Comparison of ENCODE assay signal across 15 cellular contexts in genomic region chr5:80935811-80936385, GRCh38. TPM values are rescaled to one million over a fixed set of nuclear protein-coding genes. Genes with fewer than 3 reads are reported as not detected.
DNase-seq lines count a peak whose midpoint lies in the region; ATAC-seq and TF ChIP-seq lines count a peak whose summit lies in the region.
"Had no signal": no experiment of that assay in that cellular context is flagged by ENCODE, and none has a peak within 500 bp of the region (broad histone marks: within the 10 kb centered on the region; RNA-seq: fewer than 3 reads in every experiment).

No MANE protein-coding gene starts in this region.

- no peaks in the 10 kb centered on the region for H3K79me2 ChIP-seq in neural progenitor cell (ENCODE audit: low read depth)

- no peak overlapping the region for H3K4me2 ChIP-seq in neural progenitor cell

- no peaks in the 10 kb centered on the region for H3K9me3 ChIP-seq in neural progenitor cell (ENCODE audit: low read depth)
- H3K9me3 ChIP-seq: MG63, tibial artery had no signal

- no peaks in the 10 kb centered on the region for H3K27me3 Mint-ChIP-seq in neural progenitor cell (ENCODE audit: insufficient read depth, low read depth)
- H3K27me3 Mint-ChIP-seq in activated CD8-positive, alpha-beta memory T cell treated with anti-CD3 and anti-CD28 coated beads, Interleukin-2, amount 10 ng/mL, durations not matched to agents 7 days and 5 days: no peaks in the 10 kb centered on the region
- H3K27me3 Mint-ChIP-seq: T-helper 17 cell had no signal

- peaks cover 3% of the 10 kb centered on the region for H3K4me1 Mint-ChIP-seq in neural progenitor cell
- peaks cover 7% of the 10 kb centered on the region for H3K4me1 Mint-ChIP-seq in activated CD8-positive, alpha-beta memory T cell treated with anti-CD3 and anti-CD28 coated beads, Interleukin-2, amount 10 ng/mL, durations not matched to agents 7 days and 5 days

- H4K20me1 ChIP-seq in neural progenitor cell (ENCODE audit: low read depth): no peaks in the 10 kb centered on the region

- no peak for TF ChIP-seq EP300 in Ishikawa (IDR thresholded peaks at IDR 0.05; ENCODE audit: borderline replicate concordance)

- H3K27ac ChIP-seq in neural progenitor cell: no peak overlapping the region
- H3K27ac ChIP-seq: tibial artery had no signal

- H3K9ac ChIP-seq in neural progenitor cell: no peak overlapping the region

- no peaks in the 10 kb centered on the region for H3K4me1 ChIP-seq in neural progenitor cell
- H3K4me1 ChIP-seq: tibial artery had no signal

- H3F3A ChIP-seq in neural progenitor cell (ENCODE audit: low read depth): no peaks in the 10 kb centered on the region

- no peaks in the 10 kb centered on the region for H3K36me3 ChIP-seq in neural progenitor cell
- H3K36me3 ChIP-seq: MG63, tibial artery had no signal

- DNase-seq in NCI-H748 (lab: John Stamatoyannopoulos, UW; ENCODE audit: unreplicated experiment) (peak; percentile 8), NCI-H748 treated with DMSO at 0.1 percent for 48 hours (lab: John Stamatoyannopoulos, UW) (no peak), dermis microvascular lymphatic vessel endothelial cell (ENCODE audit: low read depth in 2 of 2) (peak; percentile 60 to 69), neural progenitor cell (ENCODE audit: low spot score) (no peak), germinal center (ENCODE audit: low spot score) (no peak)
- DNase-seq in stimulated activated CD4-positive, alpha-beta T cell treated with anti-CD3 and anti-CD28 coated beads, Interleukin-2, amount 100 ng/mL, for 24 hours: no peak
- DNase-seq in activated CD8-positive, alpha-beta memory T cell treated with anti-CD3 and anti-CD28 coated beads, Interleukin-2, amount 10 ng/mL, durations not matched to agents 7 days and 5 days: no peak
- DNase-seq: activated effector memory CD4-positive, alpha-beta T cell treated with Interleukin-2 at 50 U/mL for 16 hours; MG63; NCI-H2171 treated with DMSO at 0.1 percent for 48 hours; occipital lobe; T-helper 17 cell; tibial artery had no signal

- no peak overlapping the region for H3K4me3 Mint-ChIP-seq in neural progenitor cell
- no peak overlapping the region for H3K4me3 Mint-ChIP-seq in activated CD8-positive, alpha-beta memory T cell treated with anti-CD3 and anti-CD28 coated beads, Interleukin-2, amount 10 ng/mL, durations not matched to agents 7 days and 5 days
- H3K4me3 Mint-ChIP-seq: brain, T-helper 17 cell had no signal

- H3K9me3 Mint-ChIP-seq in neural progenitor cell: no peaks in the 10 kb centered on the region
- H3K9me3 Mint-ChIP-seq in activated CD8-positive, alpha-beta memory T cell treated with anti-CD3 and anti-CD28 coated beads, Interleukin-2, amount 10 ng/mL, durations not matched to agents 7 days and 5 days (ENCODE audit: low read depth): no peaks in the 10 kb centered on the region

- no peak overlapping the region for H3K27ac Mint-ChIP-seq in neural progenitor cell
- no peak overlapping the region for H3K27ac Mint-ChIP-seq in activated CD8-positive, alpha-beta memory T cell treated with anti-CD3 and anti-CD28 coated beads, Interleukin-2, amount 10 ng/mL, durations not matched to agents 7 days and 5 days
- H3K27ac Mint-ChIP-seq: brain, T-helper 17 cell had no signal

- H3K36me3 Mint-ChIP-seq in neural progenitor cell: no peaks in the 10 kb centered on the region
- H3K36me3 Mint-ChIP-seq in activated CD8-positive, alpha-beta memory T cell treated with anti-CD3 and anti-CD28 coated beads, Interleukin-2, amount 10 ng/mL, durations not matched to agents 7 days and 5 days: no peaks in the 10 kb centered on the region
- H3K36me3 Mint-ChIP-seq: brain had no signal

- no peaks in the 10 kb centered on the region for H3K27me3 ChIP-seq in neural progenitor cell
- H3K27me3 ChIP-seq: MG63, tibial artery had no signal

- ATAC-seq in activated CD8-positive, alpha-beta memory T cell treated with anti-CD3 and anti-CD28 coated beads, Interleukin-2, amount 10 ng/mL, durations not matched to agents 7 days and 5 days: no peak
- ATAC-seq: T-helper 17 cell had no signal

- CTCF ChIA-PET in activated CD8-positive, alpha-beta memory T cell treated with anti-CD3 and anti-CD28 coated beads, Interleukin-2, amount 10 ng/mL, durations not matched to agents 7 days and 5 days (lab: Charles Lee): interaction anchor here (1.5 kb wide), 1 partner anchor 25 kb away, joined by 3 read pairs; the partner anchor contains the start of gene RASGRF2

- H2AFZ ChIP-seq in neural progenitor cell (replicated peaks): no peak overlapping the region

- TF ChIP-seq RAD21 in Ishikawa (IDR thresholded peaks at IDR 0.05; ENCODE audit: low read depth): peak; percentile 45

- peak; percentile 32 for TF ChIP-seq CTCF in neural progenitor cell (IDR thresholded peaks at IDR 0.05)

- H3K4me3 ChIP-seq in neural progenitor cell: no peak overlapping the region
- H3K4me3 ChIP-seq: MG63, tibial artery had no signal

TF ChIP-seq in Ishikawa, 13 proteins besides CTCF, POLR2A, EP300 and RAD21:
- TF ChIP-seq TEAD4 (IDR thresholded peaks at IDR 0.05): no peak
- TF ChIP-seq ZBTB7A (IDR thresholded peaks at IDR 0.05; ENCODE audit: low read depth): no peak
- TF ChIP-seq REST (IDR thresholded peaks at IDR 0.05; ENCODE audit: low read depth): no peak
- TF ChIP-seq CREB1 (IDR thresholded peaks at IDR 0.05; ENCODE audit: low read depth): no peak
- no peak for TF ChIP-seq EGR1 (IDR thresholded peaks at IDR 0.05)
- TF ChIP-seq CEBPB (IDR thresholded peaks at IDR 0.05): no peak
- no peak for TF ChIP-seq FOXM1 (IDR thresholded peaks at IDR 0.05; ENCODE audit: borderline replicate concordance, low read depth)
- TF ChIP-seq MAX (IDR thresholded peaks at IDR 0.05): no peak
- no peak for TF ChIP-seq YY1 (IDR thresholded peaks at IDR 0.05; ENCODE audit: low read depth)
TF ChIP-seq in Ishikawa: peak in this region for 0.

RNA-seq across cellular contexts. Expression of gene RASGRF2, which starts 24.3 kb away (rescaled TPM):
- total RNA-seq in dermis microvascular lymphatic vessel endothelial cell (19.8 and 23.2 TPM in 2 replicates), neural progenitor cell (ENCODE audit: low replicate concordance) (0.15 and 0.40 TPM in 2 replicates)
- total RNA-seq in activated CD8-positive, alpha-beta memory T cell treated with anti-CD3 and anti-CD28 coated beads, Interleukin-2, amount 10 ng/mL, durations not matched to agents 7 days and 5 days: 10 to 100 TPM in 1 of 2 experiments, 1 to 10 TPM in 1; 4.8 to 12.3 TPM

Comparison
In these comparisons a context has a peak if more than half of its experiments do, and no peak if none do; other contexts are left out.
1. DNase-seq: peak in NCI-H748 (single experiment) and dermis microvascular lymphatic vessel endothelial cell (2 of 2); none in NCI-H748 treated with DMSO at 0.1 percent for 48 hours (single experiment), neural progenitor cell (single experiment), stimulated activated CD4-positive, alpha-beta T cell treated with anti-CD3 and anti-CD28 coated beads, Interleukin-2, amount 100 ng/mL, for 24 hours (0 of 2), germinal center (single experiment) and activated CD8-positive, alpha-beta memory T cell treated with anti-CD3 and anti-CD28 coated beads, Interleukin-2, amount 10 ng/mL, durations not matched to agents 7 days and 5 days (single experiment).